In genomic region chr14:66009104-66009503, GRCh38 we compare ENCODE assay signal across 14 cellular contexts.
A peak's percentile ranks its signal among the peaks of the same experiment; 100 is the strongest.
DNase-seq lines count a peak whose midpoint lies in the region; ATAC-seq and TF ChIP-seq lines count a peak whose summit lies in the region.
"Had no signal": no experiment of that assay in that cellular context is flagged by ENCODE, and none has a peak within 500 bp of the region (broad histone marks: within the 10 kb centered on the region; RNA-seq: fewer than 3 reads in every experiment).

No MANE protein-coding gene starts in this region.

- H3K9me3 Mint-ChIP-seq in stimulated activated naive B cell treated with anti-CD40 and anti-IgM and Interleukin-4, amounts not matched to agents 10 μg/mL and 1 μg/mL and 100 μg/mL, for 72 hours = no peaks in the 10 kb centered on the region

- H3K27me3 Mint-ChIP-seq in stimulated activated naive B cell treated with anti-CD40 and anti-IgM and Interleukin-4, amounts not matched to agents 10 μg/mL and 1 μg/mL and 100 μg/mL, for 72 hours = peaks cover 0 to 17% of the 10 kb centered on the region in 2 donors

- H3K4me3 Mint-ChIP-seq in stimulated activated naive B cell treated with anti-CD40 and anti-IgM and Interleukin-4, amounts not matched to agents 10 μg/mL and 1 μg/mL and 100 μg/mL, for 72 hours = no peak overlapping the region

- H3K27ac Mint-ChIP-seq in stimulated activated naive B cell treated with anti-CD40 and anti-IgM and Interleukin-4, amounts not matched to agents 10 μg/mL and 1 μg/mL and 100 μg/mL, for 72 hours = no peak overlapping the region

- no peak for TF ChIP-seq CTCF in astrocyte of the cerebellum (IDR thresholded peaks at IDR 0.05; ENCODE audit: low read depth, low read length, missing control alignments)

- DNase-seq in ACHN = peak; percentile 1
- peak; percentile 8 for DNase-seq in HPDE6-E6E7 (ENCODE audit: extremely low spot score)
- peak; percentile 58 for DNase-seq in astrocyte of the cerebellum (ENCODE audit: low read depth)
- DNase-seq in inferior parietal cortex (ENCODE audit: extremely low spot score) = peak; percentile 20
- DNase-seq in stimulated activated naive B cell treated with anti-CD40 and anti-IgM and Interleukin-4, amounts not matched to agents 10 μg/mL and 1 μg/mL and 100 μg/mL, for 72 hours = no peak
- DNase-seq in central memory CD4-positive, alpha-beta T cell = no peak
- DNase-seq: aorta, lower lobe of right lung, NCI-H1417 treated with DMSO at 0.1 percent for 48 hours, right lobe of liver, T1000 had no signal

- no peaks in the 10 kb centered on the region for H3K4me1 Mint-ChIP-seq in stimulated activated naive B cell treated with anti-CD40 and anti-IgM and Interleukin-4, amounts not matched to agents 10 μg/mL and 1 μg/mL and 100 μg/mL, for 72 hours

- in situ Hi-C loops in ACHN (cut with HindIII; ENCODE audit: low pct_ligation_motif_present, low pct_unique_long_range_greater_than_20kb, low sequenced_read_pairs) = no loop called here
- in situ Hi-C loops in astrocyte of the cerebellum (cut with HindIII; ENCODE audit: low sequenced_read_pairs) = no loop called here

- ATAC-seq in stimulated activated naive B cell treated with anti-CD40 and anti-IgM and Interleukin-4, amounts not matched to agents 10 μg/mL and 1 μg/mL and 100 μg/mL, for 72 hours (replicated peaks) = no peak
- ATAC-seq in HG03460 (IDR thresholded peaks at IDR 0.05; ENCODE audit: unreplicated experiment) = no peak
- no peak for ATAC-seq in HG03442 (IDR thresholded peaks at IDR 0.05; ENCODE audit: unreplicated experiment)
- ATAC-seq: lower lobe of right lung, right lobe of liver had no signal

- H3K36me3 Mint-ChIP-seq in stimulated activated naive B cell treated with anti-CD40 and anti-IgM and Interleukin-4, amounts not matched to agents 10 μg/mL and 1 μg/mL and 100 μg/mL, for 72 hours = no peaks in the 10 kb centered on the region

- no peak overlapping the region for H3K4me3 ChIP-seq in astrocyte of the cerebellum (ENCODE audit: low read depth, low read length)
- H3K4me3 ChIP-seq: BLaER1 treated with 17β-estradiol and CSF1 and Interleukin-3, amounts not matched to agents 10 nM and 100 nM; lower lobe of right lung; right lobe of liver had no signal

Comparison
In these comparisons a context has a peak if more than half of its experiments do, and no peak if none do; other contexts are left out.
1. DNase-seq: peak in ACHN (single experiment), HPDE6-E6E7 (single experiment), astrocyte of the cerebellum (single experiment) and inferior parietal cortex (single experiment); none in stimulated activated naive B cell treated with anti-CD40 and anti-IgM and Interleukin-4, amounts not matched to agents 10 μg/mL and 1 μg/mL and 100 μg/mL, for 72 hours (single experiment) and central memory CD4-positive, alpha-beta T cell (single experiment).